Comparison of ENCODE assay signal across 1 cellular context in the genomic region with DNA sequence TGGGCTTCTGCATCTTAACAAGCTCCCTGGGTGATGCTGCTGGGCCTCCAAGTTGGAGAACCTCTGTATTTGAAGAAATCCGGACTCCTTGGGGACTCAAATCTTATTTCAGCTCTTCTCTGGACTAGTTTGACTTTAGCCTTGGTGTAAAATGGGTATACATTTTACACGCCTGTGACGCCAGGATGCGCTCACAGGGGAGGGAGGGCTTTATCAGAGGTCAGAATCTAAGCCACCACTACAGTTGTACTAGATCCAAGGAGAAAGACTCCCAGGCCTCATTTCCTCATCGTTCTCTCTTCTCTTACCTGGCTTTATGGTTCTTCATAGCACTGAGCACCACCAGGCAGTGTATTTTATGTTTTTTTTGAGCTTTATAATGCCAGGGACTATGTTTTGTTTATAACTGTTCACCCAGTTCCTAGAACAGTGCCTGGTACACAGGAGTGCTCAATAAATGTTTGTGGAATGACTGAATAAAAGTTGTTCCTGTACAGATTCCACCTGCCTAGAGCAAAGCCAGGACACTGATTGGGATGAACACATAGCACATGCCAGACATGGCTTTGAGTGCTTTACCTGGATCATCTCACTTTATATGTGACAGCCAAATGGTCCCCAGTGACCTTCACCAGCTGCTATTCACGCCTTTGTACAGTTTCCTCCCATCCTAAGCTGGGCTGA.
TF ChIP-seq lines count a peak whose summit lies in the region.

No MANE protein-coding gene starts in this region.

TF ChIP-seq in HepG2, 621 proteins besides CTCF, POLR2A, EP300 and RAD21 (continued from another document):
- TF ChIP-seq, protein P1, sequence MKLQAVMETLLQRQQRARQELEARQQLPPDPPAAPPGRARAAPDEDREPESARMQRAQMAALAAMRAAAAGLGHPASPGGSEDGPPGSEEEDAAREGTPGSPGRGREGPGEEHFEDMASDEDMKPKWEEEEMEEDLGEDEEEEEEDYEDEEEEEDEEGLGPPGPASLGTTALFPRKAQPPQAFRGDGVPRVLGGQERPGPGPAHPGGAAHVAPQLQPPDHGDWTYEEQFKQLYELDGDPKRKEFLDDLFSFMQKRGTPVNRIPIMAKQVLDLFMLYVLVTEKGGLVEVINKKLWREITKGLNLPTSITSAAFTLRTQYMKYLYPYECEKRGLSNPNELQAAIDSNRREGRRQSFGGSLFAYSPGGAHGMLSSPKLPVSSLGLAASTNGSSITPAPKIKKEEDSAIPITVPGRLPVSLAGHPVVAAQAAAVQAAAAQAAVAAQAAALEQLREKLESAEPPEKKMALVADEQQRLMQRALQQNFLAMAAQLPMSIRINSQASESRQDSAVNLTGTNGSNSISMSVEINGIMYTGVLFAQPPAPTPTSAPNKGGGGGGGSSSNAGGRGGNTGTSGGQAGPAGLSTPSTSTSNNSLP (IDR thresholded peaks at IDR 0.05; ENCODE audit: low read depth, low read length): no peak
- TF ChIP-seq ZNF343 (CRISPR knock-in tag; IDR thresholded peaks at IDR 0.05): no peak
- TF ChIP-seq, protein P2, sequence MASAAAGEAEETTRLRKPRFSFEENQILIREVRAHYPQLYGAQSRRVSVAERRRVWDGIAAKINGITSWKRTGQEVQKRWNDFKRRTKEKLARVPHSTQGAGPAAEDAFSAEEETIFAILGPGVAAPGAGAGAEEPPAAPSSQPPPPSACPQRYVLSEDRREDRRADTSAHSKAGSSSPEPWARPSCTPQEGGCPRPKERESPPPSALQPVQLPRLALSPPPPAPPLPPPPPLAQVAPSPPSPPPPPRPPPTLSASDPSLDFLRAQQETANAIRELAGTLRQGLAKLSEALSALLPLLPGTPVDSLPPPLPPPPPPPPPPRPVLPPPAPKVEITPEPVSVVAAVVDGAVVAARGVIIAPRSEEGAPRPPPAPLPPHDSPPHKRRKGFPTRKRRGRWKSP (CRISPR knock-in tag; IDR thresholded peaks at IDR 0.05): 0 out of 2 replicates have a peak, but pooled peaks have one; percentile 10
TF ChIP-seq in HepG2: peak in this region for 43.
